ENCODE assay signal across 8 cellular contexts in genomic region chr19:38851622-38852230, GRCh38. TPM values are rescaled to one million over a fixed set of nuclear protein-coding genes. Genes with fewer than 3 reads are reported as not detected.
DNase-seq lines count a peak whose midpoint lies in the region; ATAC-seq and TF ChIP-seq lines count a peak whose summit lies in the region.

No MANE protein-coding gene starts in this region.

- ATAC-seq in natural killer cell treated with Interleukin-12 subunit alpha and Interleukin-12 subunit beta and Interleukin-15 and Interleukin-18, amount 100 ng/mL, for 72 hours, result peak; percentile 34 to 54

- peaks cover 44 to 49% of the 10 kb centered on the region in 2 donors for H3K4me1 Mint-ChIP-seq in natural killer cell treated with Interleukin-12 subunit alpha and Interleukin-12 subunit beta and Interleukin-15 and Interleukin-18, amount 100 ng/mL, for 72 hours (ENCODE audit: low read depth in 2 of 2)

- H3K27me3 Mint-ChIP-seq in natural killer cell treated with Interleukin-12 subunit alpha and Interleukin-12 subunit beta and Interleukin-15 and Interleukin-18, amount 100 ng/mL, for 72 hours, result no peaks in the 10 kb centered on the region

- CTCF ChIA-PET in AG04449 (lab: Yijun Ruan, JAX), result interaction anchor here (0.8 to 1.8 kb wide), 5 partner anchors 10 to 449 kb away, joined by 3 to 5 read pairs (median 3); partner anchors contain the start of genes FAM98C, MRPS12 and SARS2

- peak; percentile 66 for TF ChIP-seq POLR2A in GM19099 (IDR thresholded peaks at IDR 0.05; ENCODE audit: extremely low read depth, insufficient read length, low read depth)

- POLR2A ChIA-PET in AG04449 (lab: Yijun Ruan, JAX), result interaction anchor here (0.7 to 1.0 kb wide), 2 partner anchors 22 to 192 kb away, joined by 3 read pairs; no protein-coding TSS in a partner anchor

- TF ChIP-seq CTCF in AG04449 (IDR thresholded peaks at IDR 0.05; ENCODE audit: insufficient read depth, low read length, missing control alignments) (no peak), LNCaP clone FGC (IDR thresholded peaks at IDR 0.05; ENCODE audit: control insufficient read depth, extremely low read depth, insufficient read depth) (no peak), fibroblast of pulmonary artery (IDR thresholded peaks at IDR 0.05; ENCODE audit: low read length, missing control alignments) (no peak)

- peak overlapping the region; percentile 98 for H3K27ac Mint-ChIP-seq in natural killer cell treated with Interleukin-12 subunit alpha and Interleukin-12 subunit beta and Interleukin-15 and Interleukin-18, amount 100 ng/mL, for 72 hours

- peak overlapping the region; percentile 95 for H3K4me3 Mint-ChIP-seq in natural killer cell treated with Interleukin-12 subunit alpha and Interleukin-12 subunit beta and Interleukin-15 and Interleukin-18, amount 100 ng/mL, for 72 hours

- no peaks in the 10 kb centered on the region for H3K9me3 Mint-ChIP-seq in natural killer cell treated with Interleukin-12 subunit alpha and Interleukin-12 subunit beta and Interleukin-15 and Interleukin-18, amount 100 ng/mL, for 72 hours

- H3K4me3 ChIP-seq in AG04449 (ENCODE audit: low read depth, low read length), result peak overlapping the region; percentile 77
- H3K4me3 ChIP-seq in LNCaP clone FGC (ENCODE audit: low read depth, low read length), result peak overlapping the region; percentile 68
- peak overlapping the region; percentile 84 for H3K4me3 ChIP-seq in fibroblast of pulmonary artery (replicated peaks; ENCODE audit: low read depth, low read length)

- H3K36me3 Mint-ChIP-seq in natural killer cell treated with Interleukin-12 subunit alpha and Interleukin-12 subunit beta and Interleukin-15 and Interleukin-18, amount 100 ng/mL, for 72 hours, result peaks cover 9% of the 10 kb centered on the region

- DNase-seq in AG04449 (ENCODE audit: low read depth, low spot score), result no peak
- no peak for DNase-seq in LNCaP clone FGC (ENCODE audit: low read depth)
- peak; percentile 92 for DNase-seq in RPMI7951 (ENCODE audit: low read depth)
- DNase-seq in activated T-helper 9 cell treated with anti-CD3 and anti-CD28 coated beads, Interleukin-2, amount 50 U/mL, for 16 hours (ENCODE audit: low read depth), result peak; percentile 85
- peak; percentile 92 for DNase-seq in fibroblast of pulmonary artery (ENCODE audit: low read depth)
- peak; percentile 96 for DNase-seq in natural killer cell treated with Interleukin-12 subunit alpha and Interleukin-12 subunit beta and Interleukin-15 and Interleukin-18, amount 100 ng/mL, for 72 hours (ENCODE audit: low spot score)
- DNase-seq in stimulated activated naive CD4-positive, alpha-beta T cell (lab: John Stamatoyannopoulos, UW), result peak; percentile 73 to 89 (median 83)

RNA-seq across cellular contexts. Expression of gene HNRNPL, which starts 1.9 kb away (rescaled TPM):
- total RNA-seq in RPMI7951 (2014; rRNA removed; shearing (Covaris generic)), result 229 and 286 TPM in 2 replicates
- total RNA-seq in natural killer cell treated with Interleukin-12 subunit alpha and Interleukin-12 subunit beta and Interleukin-15 and Interleukin-18, amount 100 ng/mL, for 72 hours, result 100 to 1,000 TPM; 559 to 561 TPM

RNA-seq across cellular contexts. Expression of gene ECH1, which starts 20.1 kb away (rescaled TPM):
- total RNA-seq in RPMI7951 (2014; rRNA removed; shearing (Covaris generic)), result 34.5 and 40.8 TPM in 2 replicates
- 100 to 1,000 TPM; 104 to 163 TPM for total RNA-seq in natural killer cell treated with Interleukin-12 subunit alpha and Interleukin-12 subunit beta and Interleukin-15 and Interleukin-18, amount 100 ng/mL, for 72 hours

RNA-seq across cellular contexts. Expression of gene RINL, which starts 26.3 kb away (rescaled TPM):
- 4.6 and 5.1 TPM in 2 replicates for total RNA-seq in RPMI7951 (2014; rRNA removed; shearing (Covaris generic))
- 10 to 100 TPM; 58.1 to 63.8 TPM for total RNA-seq in natural killer cell treated with Interleukin-12 subunit alpha and Interleukin-12 subunit beta and Interleukin-15 and Interleukin-18, amount 100 ng/mL, for 72 hours

RNA-seq across cellular contexts. Expression of gene LGALS4, which starts 39.0 kb away (rescaled TPM):
- not detected in 2 replicates for total RNA-seq in RPMI7951 (2014; rRNA removed; shearing (Covaris generic))
- 1 to 10 TPM; 1.6 to 1.7 TPM for total RNA-seq in natural killer cell treated with Interleukin-12 subunit alpha and Interleukin-12 subunit beta and Interleukin-15 and Interleukin-18, amount 100 ng/mL, for 72 hours

RNA-seq across cellular contexts. Expression of gene SIRT2, which starts 47.7 kb away (rescaled TPM):
- 102 and 104 TPM in 2 replicates for total RNA-seq in RPMI7951 (2014; rRNA removed; shearing (Covaris generic))
- total RNA-seq in natural killer cell treated with Interleukin-12 subunit alpha and Interleukin-12 subunit beta and Interleukin-15 and Interleukin-18, amount 100 ng/mL, for 72 hours, result 10 to 100 TPM; 60.9 to 87.3 TPM

Comparison
In these comparisons a context has a peak if more than half of its experiments do, and no peak if none do; other contexts are left out.
1. DNase-seq: peak in RPMI7951 (single experiment), activated T-helper 9 cell treated with anti-CD3 and anti-CD28 coated beads, Interleukin-2, amount 50 U/mL, for 16 hours (single experiment), fibroblast of pulmonary artery (single experiment), natural killer cell treated with Interleukin-12 subunit alpha and Interleukin-12 subunit beta and Interleukin-15 and Interleukin-18, amount 100 ng/mL, for 72 hours (single experiment) and stimulated activated naive CD4-positive, alpha-beta T cell (6 of 6); none in AG04449 (single experiment) and LNCaP clone FGC (single experiment).
2. Peak in every context shown above with its lines, with median percentiles within 50 percentile points of each other: H3K4me3 ChIP-seq.